Comparison of ENCODE assay signal across 9 cellular contexts in the genomic region with DNA sequence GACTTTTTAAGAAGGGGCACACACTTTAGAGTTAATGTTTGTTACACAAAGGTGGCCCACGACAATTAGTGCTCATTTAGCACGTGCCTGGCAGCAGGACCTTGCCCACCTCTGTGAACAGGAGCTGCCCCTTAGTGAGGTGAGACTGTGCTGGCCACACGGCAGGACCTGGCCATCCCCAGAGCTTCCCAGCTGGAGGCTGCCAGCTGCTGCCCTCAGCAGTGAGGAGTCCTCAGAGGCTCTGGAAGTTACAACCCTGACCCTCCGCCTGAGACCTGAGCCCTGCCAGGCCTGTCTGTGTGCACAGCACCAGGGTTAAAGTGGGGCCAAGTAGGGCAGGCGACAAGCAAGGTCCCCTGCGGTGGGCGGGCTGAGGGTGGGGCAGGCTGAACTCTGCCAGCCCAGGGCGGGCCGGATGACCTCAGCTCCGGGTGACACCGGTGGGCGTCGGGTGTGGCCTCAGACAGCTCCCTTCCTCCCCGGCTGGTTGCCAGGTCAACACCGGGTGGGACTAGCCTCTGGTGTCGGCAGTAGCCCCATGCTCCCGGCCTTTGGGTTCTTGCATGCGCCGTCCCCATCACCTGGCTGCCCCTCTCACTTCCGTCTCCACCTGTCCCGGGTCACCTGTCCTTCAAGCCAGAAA. TPM values are rescaled to one million over a fixed set of nuclear protein-coding genes. Genes with fewer than 3 reads are reported as not detected.
A peak's percentile ranks its signal among the peaks of the same experiment; 100 is the strongest.
DNase-seq lines count a peak whose midpoint lies in the region; ATAC-seq and TF ChIP-seq lines count a peak whose summit lies in the region.
"Had no signal": no experiment of that assay in that cellular context is flagged by ENCODE, and none has a peak within 500 bp of the region (broad histone marks: within the 10 kb centered on the region; RNA-seq: fewer than 3 reads in every experiment).

No MANE protein-coding gene starts in this region.

- intact Hi-C loops in posterior vena cava (cut with DNase I) (loop anchor here in 1 of 2 donors (5.0 kb wide), 1 partner anchor 217 kb away; no protein-coding TSS in a partner anchor), CD14-positive monocyte (cut with micrococcal nuclease) (loop anchor here (2.0 to 10.0 kb wide), 3 partner anchors 68 to 218 kb away; no protein-coding TSS in a partner anchor)

- TF ChIP-seq CTCF in GM12864 (IDR thresholded peaks at IDR 0.05; ENCODE audit: low read depth, low read length, missing control alignments) (no peak), foreskin fibroblast (IDR thresholded peaks at IDR 0.05; ENCODE audit: low read depth, low read length) (no peak), CD14-positive monocyte (IDR thresholded peaks at IDR 0.05) (no peak)

- peak overlapping the region in 1 of 2 donors; percentile 62 for H3K4me3 Mint-ChIP-seq in CD14-positive monocyte

- H3K9me3 Mint-ChIP-seq in CD14-positive monocyte: peaks cover 0 to 3% (median 0%) of the 10 kb centered on the region in 7 donors
- H3K9me3 Mint-ChIP-seq: naive thymus-derived CD8-positive, alpha-beta T cell had no signal

- no peaks in the 10 kb centered on the region for H3K36me3 Mint-ChIP-seq in CD14-positive monocyte
- H3K36me3 Mint-ChIP-seq: naive thymus-derived CD8-positive, alpha-beta T cell had no signal

- ATAC-seq in HG02870 (IDR thresholded peaks at IDR 0.05; ENCODE audit: unreplicated experiment): no peak
- no peak for ATAC-seq in HG02642 (IDR thresholded peaks at IDR 0.05; ENCODE audit: poor library complexity, unreplicated experiment)

- DNase-seq in GM12864 (ENCODE audit: low read depth) (no peak), OCI-M1 (lab: John Stamatoyannopoulos, UW) (peak; percentile 25), foreskin fibroblast (peak in 1 of 2 donors; percentile 52), posterior vena cava (ENCODE audit: low spot score) (peak; percentile 94), NCI-H2107 treated with DMSO at 0.1 percent for 48 hours (lab: John Stamatoyannopoulos, UW; ENCODE audit: unreplicated experiment) (no peak), CD14-positive monocyte (ENCODE audit: low spot score) (no peak)

- peaks cover 2% of the 10 kb centered on the region for H3K4me1 Mint-ChIP-seq in CD14-positive monocyte

- peak overlapping the region; percentile 54 for H3K4me3 ChIP-seq in GM12864 (ENCODE audit: low read depth, low read length)
- H3K4me3 ChIP-seq in foreskin fibroblast (ENCODE audit: low read depth in 1 of 2, low read length in 2 of 2): peak overlapping the region; percentile 49 to 52

- H3K27me3 Mint-ChIP-seq in CD14-positive monocyte (ENCODE audit: low read depth in 3 of 3): peaks cover 5 to 37% (median 18%) of the 10 kb centered on the region in 3 donors

- no peak overlapping the region for H3K27ac Mint-ChIP-seq in CD14-positive monocyte
- H3K27ac Mint-ChIP-seq: naive thymus-derived CD8-positive, alpha-beta T cell had no signal

RNA-seq across cellular contexts. Expression of gene LBHD2, which starts 9.2 kb away (rescaled TPM):
- not detected for total RNA-seq in posterior vena cava
- not detected for polyA plus RNA-seq in CD14-positive monocyte
- total RNA-seq: naive thymus-derived CD8-positive, alpha-beta T cell had no signal
- polyA plus RNA-seq: naive thymus-derived CD8-positive, alpha-beta T cell had no signal

RNA-seq across cellular contexts. Expression of gene CDC42BPB, which starts 17.5 kb away (rescaled TPM):
- total RNA-seq in posterior vena cava: 10 to 100 TPM; 81.1 to 89.3 TPM
- polyA plus RNA-seq in CD14-positive monocyte: under 1 TPM; 0.25 to 0.60 TPM

RNA-seq across cellular contexts. Expression of gene EXOC3L4, which starts 19.7 kb away (rescaled TPM):
- total RNA-seq in posterior vena cava: 1 to 10 TPM; 1.0 to 2.5 TPM
- not detected for polyA plus RNA-seq in CD14-positive monocyte
- total RNA-seq: naive thymus-derived CD8-positive, alpha-beta T cell had no signal
- polyA plus RNA-seq: naive thymus-derived CD8-positive, alpha-beta T cell had no signal

RNA-seq across cellular contexts. Expression of gene TNFAIP2, which starts 48.4 kb away (rescaled TPM):
- 100 to 1,000 TPM in 1 of 2 donors, 10 to 100 TPM in 1; 71.4 to 112 TPM for total RNA-seq in posterior vena cava
- 10 to 100 TPM; 41.5 to 50.8 TPM for polyA plus RNA-seq in CD14-positive monocyte
- polyA plus RNA-seq: naive thymus-derived CD8-positive, alpha-beta T cell had no signal

Comparison
In these comparisons a context has a peak if more than half of its experiments do, and no peak if none do; other contexts are left out.
1. DNase-seq: peak in OCI-M1 (single experiment) and posterior vena cava (single experiment); none in GM12864 (single experiment), NCI-H2107 treated with DMSO at 0.1 percent for 48 hours (single experiment) and CD14-positive monocyte (single experiment).